19 cellular contexts compared by ENCODE assay signal in genomic region chr10:5209776-5210175, GRCh38. TPM values are rescaled to one million over a fixed set of nuclear protein-coding genes. Genes with fewer than 3 reads are reported as not detected.
"Had no signal": no experiment of that assay in that cellular context is flagged by ENCODE, and none has a peak within 500 bp of the region (broad histone marks: within the 10 kb centered on the region; RNA-seq: fewer than 3 reads in every experiment).

No MANE protein-coding gene starts in this region.

RNA-seq across cellular contexts. Expression of gene AKR1C4, which starts 13.1 kb away (rescaled TPM):
- total RNA-seq: activated naive CD4-positive, alpha-beta T cell treated with anti-CD3 and anti-CD28 coated beads for 36 hours; activated naive CD4-positive, alpha-beta T cell treated with anti-CD3 and anti-CD28 coated beads, Interleukin-2, amount 50 U/mL, for 72 hours; activated naive CD8-positive, alpha-beta T cell treated with anti-CD3 and anti-CD28 coated beads for 36 hours; activated naive CD8-positive, alpha-beta T cell treated with anti-CD3 and anti-CD28 coated beads, Interleukin-2, amount 10 ng/mL, durations not matched to agents 7 days and 5 days; activated T-cell treated with anti-CD3 and anti-CD28 coated beads, Interleukin-2, amount 50 U/mL, for 72 hours; activated T-helper 1 cell treated with anti-CD3 and anti-CD28 coated beads, Interleukin-12 subunit alpha, Interleukin-12 subunit beta, Interleukin-2, Interleukin-4 antibody, amounts not matched to agents 30 ng/mL and 10 ng/mL and 1 ng/mL, durations not matched to agents 14 hours and 24 hours and 36 hours; activated T-helper 2 cell treated with anti-CD3 and anti-CD28 coated beads, Interferon-gamma antibody, Interleukin-2, Interleukin-4, amounts not matched to agents 10 μg/mL and 5 μg/mL and 100 μg/mL, durations not matched to agents 14 hours and 24 hours and 36 hours; adrenal gland; aorta; ascending aorta; astrocyte; breast epithelium; bronchial epithelial cell; cardiac muscle cell; cardiac septum; cerebellum had no signal
- polyA plus RNA-seq: adipose tissue, aorta, cardiac muscle cell had no signal

RNA-seq across cellular contexts. Expression of gene AKR1C8, which starts 24.8 kb away (rescaled TPM):
- total RNA-seq: activated naive CD4-positive, alpha-beta T cell treated with anti-CD3 and anti-CD28 coated beads for 36 hours; activated T-cell treated with anti-CD3 and anti-CD28 coated beads, Interleukin-2, amount 50 U/mL, for 4 hours; activated T-cell treated with anti-CD3 and anti-CD28 coated beads, Interleukin-2, amount 50 U/mL, for 72 hours; activated T-helper 2 cell treated with anti-CD3 and anti-CD28 coated beads, Interferon-gamma antibody, Interleukin-2, Interleukin-4, amounts not matched to agents 10 μg/mL and 5 μg/mL and 100 μg/mL, durations not matched to agents 14 hours and 24 hours and 36 hours; adrenal gland; ascending aorta; astrocyte; body of pancreas; cardiac muscle cell had no signal
- polyA plus RNA-seq: adrenal gland, aorta, cardiac muscle cell had no signal
